1 cellular context compared by ENCODE assay signal in the genomic region with DNA sequence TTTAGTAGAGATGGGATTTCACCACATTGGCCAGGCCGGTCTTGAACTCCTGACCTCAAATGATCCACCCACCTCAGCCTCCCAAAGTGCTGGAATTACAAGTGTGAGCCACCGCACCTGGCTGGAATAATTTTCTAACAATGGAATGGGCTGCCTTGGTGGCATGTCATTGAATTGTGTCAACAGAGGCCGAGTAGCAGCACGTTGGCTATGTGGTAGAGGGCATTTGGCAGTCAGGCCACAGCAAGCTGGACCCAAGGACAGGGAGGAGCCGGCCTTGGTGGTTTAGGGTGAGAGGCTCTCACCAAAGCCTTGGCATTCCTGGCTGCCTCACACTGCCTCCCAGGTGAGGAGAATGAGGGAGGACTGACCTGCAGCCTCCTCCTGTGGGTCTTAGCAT.
A peak's percentile ranks its signal among the peaks of the same experiment; 100 is the strongest.
TF ChIP-seq lines count a peak whose summit lies in the region.

No MANE protein-coding gene starts in this region.

TF ChIP-seq in HepG2, 621 proteins besides CTCF, POLR2A, EP300 and RAD21:
- peak; percentile 49; the same call in 1 of the 2 replicates for TF ChIP-seq ZBTB34 (CRISPR knock-in tag; IDR thresholded peaks at IDR 0.05)
- no peak for TF ChIP-seq ZBTB42 (CRISPR knock-in tag; IDR thresholded peaks at IDR 0.05)
- TF ChIP-seq TIGD3 (CRISPR knock-in tag; IDR thresholded peaks at IDR 0.05; ENCODE audit: borderline replicate concordance): no peak
- no peak for TF ChIP-seq FOXM1 (CRISPR knock-in tag; IDR thresholded peaks at IDR 0.05)
- peak; percentile 13; the same call in 1 of the 2 replicates for TF ChIP-seq RXRA (CRISPR knock-in tag; IDR thresholded peaks at IDR 0.05)
- no peak for TF ChIP-seq ZBED4 (CRISPR knock-in tag; IDR thresholded peaks at IDR 0.05; ENCODE audit: borderline replicate concordance)
- no peak for TF ChIP-seq ZNF75D (CRISPR knock-in tag; IDR thresholded peaks at IDR 0.05; ENCODE audit: borderline replicate concordance)
- TF ChIP-seq RXRB (CRISPR knock-in tag; IDR thresholded peaks at IDR 0.05; ENCODE audit: borderline replicate concordance): 0 out of 2 replicates have a peak, but pooled peaks have one; percentile 14
- no peak for TF ChIP-seq FOXA1 (IDR thresholded peaks at IDR 0.05)
- peak; percentile 57 for TF ChIP-seq FOXA1 (CRISPR knock-in tag; IDR thresholded peaks at IDR 0.05)
- TF ChIP-seq TCF7 (IDR thresholded peaks at IDR 0.05; ENCODE audit: low read depth): no peak
- TF ChIP-seq, protein P1, sequence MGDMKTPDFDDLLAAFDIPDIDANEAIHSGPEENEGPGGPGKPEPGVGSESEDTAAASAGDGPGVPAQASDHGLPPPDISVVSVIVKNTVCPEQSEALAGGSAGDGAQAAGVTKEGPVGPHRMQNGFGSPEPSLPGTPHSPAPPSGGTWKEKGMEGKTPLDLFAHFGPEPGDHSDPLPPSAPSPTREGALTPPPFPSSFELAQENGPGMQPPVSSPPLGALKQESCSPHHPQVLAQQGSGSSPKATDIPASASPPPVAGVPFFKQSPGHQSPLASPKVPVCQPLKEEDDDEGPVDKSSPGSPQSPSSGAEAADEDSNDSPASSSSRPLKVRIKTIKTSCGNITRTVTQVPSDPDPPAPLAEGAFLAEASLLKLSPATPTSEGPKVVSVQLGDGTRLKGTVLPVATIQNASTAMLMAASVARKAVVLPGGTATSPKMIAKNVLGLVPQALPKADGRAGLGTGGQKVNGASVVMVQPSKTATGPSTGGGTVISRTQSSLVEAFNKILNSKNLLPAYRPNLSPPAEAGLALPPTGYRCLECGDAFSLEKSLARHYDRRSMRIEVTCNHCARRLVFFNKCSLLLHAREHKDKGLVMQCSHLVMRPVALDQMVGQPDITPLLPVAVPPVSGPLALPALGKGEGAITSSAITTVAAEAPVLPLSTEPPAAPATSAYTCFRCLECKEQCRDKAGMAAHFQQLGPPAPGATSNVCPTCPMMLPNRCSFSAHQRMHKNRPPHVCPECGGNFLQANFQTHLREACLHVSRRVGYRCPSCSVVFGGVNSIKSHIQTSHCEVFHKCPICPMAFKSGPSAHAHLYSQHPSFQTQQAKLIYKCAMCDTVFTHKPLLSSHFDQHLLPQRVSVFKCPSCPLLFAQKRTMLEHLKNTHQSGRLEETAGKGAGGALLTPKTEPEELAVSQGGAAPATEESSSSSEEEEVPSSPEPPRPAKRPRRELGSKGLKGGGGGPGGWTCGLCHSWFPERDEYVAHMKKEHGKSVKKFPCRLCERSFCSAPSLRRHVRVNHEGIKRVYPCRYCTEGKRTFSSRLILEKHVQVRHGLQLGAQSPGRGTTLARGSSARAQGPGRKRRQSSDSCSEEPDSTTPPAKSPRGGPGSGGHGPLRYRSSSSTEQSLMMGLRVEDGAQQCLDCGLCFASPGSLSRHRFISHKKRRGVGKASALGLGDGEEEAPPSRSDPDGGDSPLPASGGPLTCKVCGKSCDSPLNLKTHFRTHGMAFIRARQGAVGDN (CRISPR knock-in tag; IDR thresholded peaks at IDR 0.05): peak; percentile 40; the same call in 1 of the 2 replicates
- TF ChIP-seq TP53 (CRISPR knock-in tag; conservative IDR thresholded peaks at IDR 0.05): no peak
- no peak for TF ChIP-seq ZBTB7B (CRISPR knock-in tag; IDR thresholded peaks at IDR 0.05)
- no peak for TF ChIP-seq ZNF619 (CRISPR knock-in tag; IDR thresholded peaks at IDR 0.05)
- peak; percentile 14; the same call in 1 of the 2 replicates for TF ChIP-seq SOX5 (CRISPR knock-in tag; IDR thresholded peaks at IDR 0.05; ENCODE audit: borderline replicate concordance)
- TF ChIP-seq MED8 (CRISPR knock-in tag; IDR thresholded peaks at IDR 0.05; ENCODE audit: insufficient replicate concordance): no peak
- no peak for TF ChIP-seq ZNF652 (CRISPR knock-in tag; IDR thresholded peaks at IDR 0.05; ENCODE audit: borderline replicate concordance, low read depth)
- 0 out of 2 replicates have a peak, but pooled peaks have one; percentile 35 for TF ChIP-seq SAP130 (CRISPR knock-in tag; IDR thresholded peaks at IDR 0.05; ENCODE audit: low read depth)
- TF ChIP-seq SOX13 (IDR thresholded peaks at IDR 0.05): no peak
- peak in 1 of 2 experiments; percentile 49; a peak in 1 of 4 replicates for TF ChIP-seq SOX13 (CRISPR knock-in tag; conservative IDR thresholded peaks at IDR 0.05 in 1 of 2, IDR thresholded peaks at IDR 0.05 in 1 of 2)
- TF ChIP-seq ZNF263 (CRISPR knock-in tag; IDR thresholded peaks at IDR 0.05): peak; percentile 73
- TF ChIP-seq ZNF747 (CRISPR knock-in tag; IDR thresholded peaks at IDR 0.05; ENCODE audit: borderline replicate concordance): no peak
- TF ChIP-seq ZFAT (CRISPR knock-in tag; conservative IDR thresholded peaks at IDR 0.05): no peak
- TF ChIP-seq GATA4 (IDR thresholded peaks at IDR 0.05; ENCODE audit: borderline replicate concordance, low read depth): no peak
- TF ChIP-seq CENPT (CRISPR knock-in tag; IDR thresholded peaks at IDR 0.05; ENCODE audit: low read depth): no peak
- no peak for TF ChIP-seq ZNF282 (IDR thresholded peaks at IDR 0.05; ENCODE audit: partially characterized antibody)
- peak; percentile 81 for TF ChIP-seq ZNF460 (CRISPR knock-in tag; IDR thresholded peaks at IDR 0.05; ENCODE audit: borderline replicate concordance)
- TF ChIP-seq, protein P2, sequence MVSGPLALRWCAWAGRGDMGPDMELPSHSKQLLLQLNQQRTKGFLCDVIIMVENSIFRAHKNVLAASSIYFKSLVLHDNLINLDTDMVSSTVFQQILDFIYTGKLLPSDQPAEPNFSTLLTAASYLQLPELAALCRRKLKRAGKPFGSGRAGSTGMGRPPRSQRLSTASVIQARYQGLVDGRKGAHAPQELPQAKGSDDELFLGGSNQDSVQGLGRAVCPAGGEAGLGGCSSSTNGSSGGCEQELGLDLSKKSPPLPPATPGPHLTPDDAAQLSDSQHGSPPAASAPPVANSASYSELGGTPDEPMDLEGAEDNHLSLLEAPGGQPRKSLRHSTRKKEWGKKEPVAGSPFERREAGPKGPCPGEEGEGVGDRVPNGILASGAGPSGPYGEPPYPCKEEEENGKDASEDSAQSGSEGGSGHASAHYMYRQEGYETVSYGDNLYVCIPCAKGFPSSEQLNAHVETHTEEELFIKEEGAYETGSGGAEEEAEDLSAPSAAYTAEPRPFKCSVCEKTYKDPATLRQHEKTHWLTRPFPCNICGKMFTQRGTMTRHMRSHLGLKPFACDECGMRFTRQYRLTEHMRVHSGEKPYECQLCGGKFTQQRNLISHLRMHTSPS (CRISPR knock-in tag; IDR thresholded peaks at IDR 0.05; ENCODE audit: low read depth): peak; percentile 68; the same call in 1 of the 2 replicates
- no peak for TF ChIP-seq TBP (CRISPR knock-in tag; IDR thresholded peaks at IDR 0.05)
- peak; percentile 88 for TF ChIP-seq ZBTB37 (CRISPR knock-in tag; IDR thresholded peaks at IDR 0.05)
- no peak for TF ChIP-seq ZBTB44 (CRISPR knock-in tag; IDR thresholded peaks at IDR 0.05)
- no peak for TF ChIP-seq HNRNPL (IDR thresholded peaks at IDR 0.05; ENCODE audit: low read depth, low read length)
- no peak for TF ChIP-seq ZNF740 (CRISPR knock-in tag; IDR thresholded peaks at IDR 0.05)
- TF ChIP-seq ZNF644 (CRISPR knock-in tag; IDR thresholded peaks at IDR 0.05; ENCODE audit: low read depth): peak; percentile 42; the same call in 1 of the 2 replicates
- TF ChIP-seq CBX5 (CRISPR knock-in tag; IDR thresholded peaks at IDR 0.05; ENCODE audit: borderline replicate concordance): no peak
